7 cellular contexts compared by ENCODE assay signal in genomic region chr2:182763311-182763912, GRCh38. TPM values are rescaled to one million over a fixed set of nuclear protein-coding genes. Genes with fewer than 3 reads are reported as not detected.
A peak's percentile ranks its signal among the peaks of the same experiment; 100 is the strongest.
DNase-seq lines count a peak whose midpoint lies in the region; ATAC-seq and TF ChIP-seq lines count a peak whose summit lies in the region.

No MANE protein-coding gene starts in this region.

- peak; percentile 6 for DNase-seq in HuH-7 (ENCODE audit: low spot score)
- peak in 1 of 2 donors; percentile 15 for DNase-seq in heart right ventricle
- no peak for DNase-seq in tibial artery
- DNase-seq in stimulated activated CD4-positive, alpha-beta T cell treated with anti-CD3 and anti-CD28 coated beads, Interleukin-12 subunit alpha, Interleukin-12 subunit beta, amount 100 ng/mL, for 4 hours: no peak

- no peak overlapping the region for H3K4me3 ChIP-seq in heart right ventricle
- no peak overlapping the region for H3K4me3 ChIP-seq in tibial artery

- peak; percentile 68 for TF ChIP-seq CTCF in GM12873 (IDR thresholded peaks at IDR 0.05; ENCODE audit: insufficient read depth, low read depth, low read length, missing control alignments)
- TF ChIP-seq CTCF in heart right ventricle (IDR thresholded peaks at IDR 0.05): peak; percentile 15 to 65 (median 58)
- TF ChIP-seq CTCF in tibial artery (IDR thresholded peaks at IDR 0.05): peak; percentile 47 to 57

- intact Hi-C loops in heart right ventricle (cut with DNase I) (loop anchor here in 8 of 10 donors (5.0 to 10.0 kb wide), 4 partner anchors 211 to 321 kb away; no protein-coding TSS in a partner anchor), tibial artery (cut with DNase I; ENCODE audit: low total_unique reads) (loop anchor here (10.0 kb wide), 1 partner anchor 221 kb away; no protein-coding TSS in a partner anchor)

- peaks cover 0 to 93% (median 4%) of the 10 kb centered on the region in 9 donors for H3K36me3 ChIP-seq in heart right ventricle
- peaks cover 25 to 65% (median 50%) of the 10 kb centered on the region in 3 donors for H3K36me3 ChIP-seq in tibial artery

- ATAC-seq in SK-N-SH treated with all-trans-retinoic acid at 6 μM for 48 hours: peak; percentile 74
- peak in 5 of 8 donors; percentile 55 to 68 (median 57) for ATAC-seq in heart right ventricle
- no peak for ATAC-seq in GM19395 (IDR thresholded peaks at IDR 0.05; ENCODE audit: unreplicated experiment)

- H3K27ac ChIP-seq in heart right ventricle (peak overlapping the region in 2 of 10 donors; percentile 33 to 34), tibial artery (peak overlapping the region in 1 of 2 donors; percentile 5)

- WGBS in heart right ventricle, 2 donors: 41 to 50% methylated on average over 11 of the region's 11 CpGs

- H3K27me3 ChIP-seq in heart right ventricle: no peaks in the 10 kb centered on the region
- H3K27me3 ChIP-seq in tibial artery: no peaks in the 10 kb centered on the region

- H3K4me1 ChIP-seq in heart right ventricle: peaks cover 0 to 36% (median 12%) of the 10 kb centered on the region in 9 donors
- peaks cover 0 to 9% (median 3%) of the 10 kb centered on the region in 4 donors for H3K4me1 ChIP-seq in tibial artery

- H3K9me3 ChIP-seq in heart right ventricle (peaks cover 0 to under 1% (median 0%) of the 10 kb centered on the region in 11 donors), tibial artery (no peaks in the 10 kb centered on the region)

TF ChIP-seq in SK-N-SH treated with all-trans-retinoic acid at 6 μM for 48 hours, 23 proteins besides CTCF, POLR2A, EP300 and RAD21:
- no peak for TF ChIP-seq BACH2 (CRISPR knock-in tag; IDR thresholded peaks at IDR 0.05; ENCODE audit: borderline replicate concordance)

RNA-seq across cellular contexts. Expression of gene DNAJC10, which starts 47.4 kb away (rescaled TPM):
- total RNA-seq in heart right ventricle: 10 to 100 TPM; 37.6 to 63.7 (median 57.5) TPM
- polyA plus RNA-seq in heart right ventricle: 10 to 100 TPM; 17.3 to 18.5 TPM
